ENCODE assay signal across 8 cellular contexts in genomic region chr5:178163772-178164735, GRCh38. TPM values are rescaled to one million over a fixed set of nuclear protein-coding genes. Genes with fewer than 3 reads are reported as not detected.
DNase-seq lines count a peak whose midpoint lies in the region; ATAC-seq and TF ChIP-seq lines count a peak whose summit lies in the region.

No MANE protein-coding gene starts in this region.

- H3K36me3 ChIP-seq in adrenal gland (replicated peaks in 1 of 2): no peaks in the 10 kb centered on the region
- H3K36me3 ChIP-seq in right atrium auricular region: no peaks in the 10 kb centered on the region

- no peak overlapping the region for H3K27ac ChIP-seq in adrenal gland
- no peak overlapping the region for H3K27ac ChIP-seq in right atrium auricular region

- intact Hi-C loops in adrenal gland (cut with DNase I): loop anchor here (2.0 kb wide), 1 partner anchor 87 kb away; no protein-coding TSS in a partner anchor

- H3K9me3 ChIP-seq in adrenal gland (replicated peaks in 1 of 3) (no peaks in the 10 kb centered on the region), right atrium auricular region (no peaks in the 10 kb centered on the region)

- peak; percentile 93 for DNase-seq in GM13976 (ENCODE audit: low spot score)
- DNase-seq in NCI-H187 (lab: John Stamatoyannopoulos, UW): peak; percentile 89 to 95
- peak; percentile 75 to 91 (median 82) for DNase-seq in T-helper 1 cell
- DNase-seq in adrenal gland: peak; percentile 76 to 92 (median 84)
- peak; percentile 74 for DNase-seq in right atrium auricular region (ENCODE audit: low spot score)
- no peak for DNase-seq in retinal pigment epithelial cell (ENCODE audit: low read depth)
- DNase-seq in cortex of kidney (lab: John Stamatoyannopoulos, UW): no peak

- in situ Hi-C loops in GM13976 (cut with MboI; ENCODE audit: low sequenced_read_pairs, unreplicated experiment): no loop called here

- 8 to 17% (median 12%) methylated on average over 16 to 33 of the region's 33 CpGs for WGBS in adrenal gland, 4 donors

- H3K27me3 ChIP-seq in adrenal gland: peaks cover 23% of the 10 kb centered on the region
- H3K27me3 ChIP-seq in right atrium auricular region: no peaks in the 10 kb centered on the region

- ATAC-seq in HG02852 (IDR thresholded peaks at IDR 0.05; ENCODE audit: unreplicated experiment): peak; percentile 90

- H3K4me3 ChIP-seq in adrenal gland (no peak overlapping the region), right atrium auricular region (peak overlapping the region in 1 of 2 donors; percentile 32), retinal pigment epithelial cell (ENCODE audit: low read length) (no peak overlapping the region)

- no peak for TF ChIP-seq POLR2A in adrenal gland (IDR thresholded peaks at IDR 0.05)

- TF ChIP-seq CTCF in GM13976 (IDR thresholded peaks at IDR 0.05; ENCODE audit: borderline replicate concordance, control extremely low read depth, extremely low read depth, insufficient read depth, missing control alignments) (peak; percentile 100), adrenal gland (IDR thresholded peaks at IDR 0.05) (peak; percentile 89 to 100 (median 96)), right atrium auricular region (IDR thresholded peaks at IDR 0.05) (peak; percentile 89 to 100), retinal pigment epithelial cell (conservative IDR thresholded peaks at IDR 0.05; ENCODE audit: low read depth, low read length) (peak; percentile 99)

- H3K4me1 ChIP-seq in adrenal gland (replicated peaks in 1 of 2) (peaks cover 0 to 3% of the 10 kb centered on the region in 2 donors), right atrium auricular region (peaks cover 0 to 10% of the 10 kb centered on the region in 2 donors)

RNA-seq across cellular contexts. Expression of gene NHP2, which starts 10.4 kb away (rescaled TPM):
- total RNA-seq in adrenal gland (100 to 1,000 TPM in 6 of 8 donors, 10 to 100 TPM in 2; 70.6 to 269 (median 133) TPM), right atrium auricular region (100 to 1,000 TPM; 125 to 151 TPM)
- 100 to 1,000 TPM in 1 of 3 donors, 10 to 100 TPM in 2; 65.2 to 106 (median 68.6) TPM for polyA plus RNA-seq in adrenal gland

RNA-seq across cellular contexts. Expression of gene GMCL2, which starts 23.1 kb away (rescaled TPM):
- total RNA-seq in adrenal gland (not detected), right atrium auricular region (not detected)
- not detected for polyA plus RNA-seq in adrenal gland

RNA-seq across cellular contexts. Expression of gene RMND5B, which starts 33.2 kb away (rescaled TPM):
- total RNA-seq in adrenal gland (10 to 100 TPM; 34.8 to 51.4 (median 40.3) TPM), right atrium auricular region (10 to 100 TPM; 28.9 to 31.4 TPM)
- 10 to 100 TPM; 28.1 to 36.7 (median 35.5) TPM for polyA plus RNA-seq in adrenal gland

RNA-seq across cellular contexts. Expression of gene HNRNPAB, which starts 40.3 kb away (rescaled TPM):
- total RNA-seq in adrenal gland: 100 to 1,000 TPM in 7 of 8 donors, 10 to 100 TPM in 1; 96.3 to 265 (median 117) TPM
- 100 to 1,000 TPM; 112 to 195 (median 146) TPM for polyA plus RNA-seq in adrenal gland
- total RNA-seq in right atrium auricular region: 10 to 100 TPM; 62.4 to 69.1 TPM

RNA-seq across cellular contexts. Expression of gene N4BP3, which starts 50.7 kb away (rescaled TPM):
- total RNA-seq in adrenal gland: 1 to 10 TPM in 3 of 8 donors, under 1 TPM in 5; 0.39 to 1.8 (median 0.87) TPM
- 1 to 10 TPM in 1 of 3 donors, under 1 TPM in 2; 0.31 to 2.6 (median 0.88) TPM for polyA plus RNA-seq in adrenal gland
- under 1 TPM; 0.24 to 0.85 TPM for total RNA-seq in right atrium auricular region

Comparison
In these comparisons a context has a peak if more than half of its experiments do, and no peak if none do; other contexts are left out.
1. DNase-seq: peak in GM13976 (single experiment), NCI-H187 (2 of 2), T-helper 1 cell (5 of 5), adrenal gland (7 of 7) and right atrium auricular region (single experiment); none in retinal pigment epithelial cell (single experiment) and cortex of kidney (single experiment).
2. Peak in every context shown above with its lines, with median percentiles within 50 percentile points of each other: CTCF ChIP-seq.